ENCODE assay signal across 17 cellular contexts in genomic region chr1:1439550-1440261, GRCh38. TPM values are rescaled to one million over a fixed set of nuclear protein-coding genes. Genes with fewer than 3 reads are reported as not detected.
DNase-seq lines count a peak whose midpoint lies in the region; ATAC-seq, FAIRE-seq and TF ChIP-seq lines count a peak whose summit lies in the region.
"Had no signal": no experiment of that assay in that cellular context is flagged by ENCODE, and none has a peak within 500 bp of the region (broad histone marks: within the 10 kb centered on the region; RNA-seq: fewer than 3 reads in every experiment).

No MANE protein-coding gene starts in this region.

- H2BK15ac ChIP-seq in neuronal stem cell (ENCODE audit: low read length), result peak overlapping the region; percentile 96

- no peak overlapping the region for H3K14ac ChIP-seq in neuronal stem cell (ENCODE audit: low read length)

- no peaks in the 10 kb centered on the region for H3K9me3 ChIP-seq in K562 (replicated peaks; ENCODE audit: control insufficient read depth, insufficient read depth, low read depth, low read length)
- H3K9me3 ChIP-seq in neuronal stem cell (replicated peaks in 1 of 2; ENCODE audit: control insufficient read depth in 2 of 2, insufficient read depth in 1 of 2, low read depth in 1 of 2, low read length in 2 of 2), result no peaks in the 10 kb centered on the region
- H3K9me3 ChIP-seq: Caco-2 had no signal

- no peak overlapping the region for H3K4ac ChIP-seq in neuronal stem cell (ENCODE audit: low read length)

- H3K18ac ChIP-seq in neuronal stem cell (ENCODE audit: low read length), result no peak overlapping the region

- intact Hi-C loops in K562 (cut with micrococcal nuclease), result loop anchor here (2.0 kb wide), 1 partner anchor 33 kb away; the partner anchor contains the start of gene MRPL20

- no peaks in the 10 kb centered on the region for H4K20me1 ChIP-seq in K562 (replicated peaks; ENCODE audit: control insufficient read depth, insufficient read depth, low read length)

- no peak for TF ChIP-seq RAD21 in K562 (CRISPR knock-in tag; conservative IDR thresholded peaks at IDR 0.05 in 1 of 2, IDR thresholded peaks at IDR 0.05 in 1 of 2)

- FAIRE-seq in D721Med (lab: Jason Lieb, UNC) (no peak), K562 (lab: Jason Lieb, UNC) (no peak)

- no peak for ATAC-seq in K562
- no peak for ATAC-seq in GM19023 (IDR thresholded peaks at IDR 0.05; ENCODE audit: unreplicated experiment)

- no peak overlapping the region for H2BK12ac ChIP-seq in neuronal stem cell (ENCODE audit: low read length)

- H2BK5ac ChIP-seq in neuronal stem cell (ENCODE audit: low read length), result peak overlapping the region; percentile 3

- peak overlapping the region; percentile 96 for H2AK5ac ChIP-seq in neuronal stem cell (ENCODE audit: low read depth, low read length)

- no peak for TF ChIP-seq POLR2A in K562 (conservative IDR thresholded peaks at IDR 0.05)

- no peak overlapping the region for H4K8ac ChIP-seq in neuronal stem cell (ENCODE audit: low read depth, low read length)

- CTCF ChIA-PET in K562 (lab: Yijun Ruan, JAX; ENCODE audit: low intra/inter-chr PET ratio), result no interaction called here

- no peaks in the 10 kb centered on the region; the same call in 2 of the 3 replicates for H3K79me2 ChIP-seq in K562 (ENCODE audit: control insufficient read depth, insufficient read depth, low read length)

- in situ Hi-C loops in K562 (cut with MboI), result no loop called here

- POLR2A ChIA-PET in K562 (lab: Yijun Ruan, JAX), result interaction anchor here (1.3 kb wide), 1 partner anchor 15 kb away, joined by 3 read pairs; no protein-coding TSS in a partner anchor

- WGBS in K562 (ENCODE audit: insufficient coverage, low coverage, missing lambda C conversion rate), result 94% methylated on average over 28 of the region's 82 CpGs
- no CpG with 5 or more reads among the region's 82 CpGs for WGBS in neuronal stem cell (ENCODE audit: extremely low coverage in 2 of 2, insufficient read length in 2 of 2, insufficient replicate concordance in 1 of 2), 2 donors

- no peaks in the 10 kb centered on the region for H3K27me3 ChIP-seq in K562 (ENCODE audit: control insufficient read depth in 2 of 2, insufficient read depth in 2 of 2, low read length in 2 of 2)
- H3K27me3 ChIP-seq in neuronal stem cell (ENCODE audit: control insufficient read depth in 3 of 3, insufficient read depth in 3 of 3, low read depth in 1 of 3, low read length in 3 of 3), result peaks cover 0 to 19% (median 5%) of the 10 kb centered on the region in 3 experiments

- H2AFZ ChIP-seq in K562 (ENCODE audit: low read depth, low read length), result no peak overlapping the region
- H2AFZ ChIP-seq in neuronal stem cell (ENCODE audit: low read length), result no peak overlapping the region
- H2AFZ ChIP-seq: GM23248 had no signal

- H3K9ac ChIP-seq in K562 (ENCODE audit: insufficient read depth in 1 of 2, low read depth in 2 of 2, low read length in 2 of 2), result peak overlapping the region in 1 of 2 experiments; percentile 84; a peak in 1 of 4 replicates
- H3K9ac ChIP-seq in neuronal stem cell (ENCODE audit: low read depth, low read length, poor library complexity), result peak overlapping the region; percentile 44
- H3K9ac ChIP-seq: GM23248 had no signal

- peak overlapping the region; percentile 69 for H2BK120ac ChIP-seq in neuronal stem cell (ENCODE audit: low read depth, low read length)

- H3K4me2 ChIP-seq in K562 (ENCODE audit: insufficient read depth, low read length), result no peak overlapping the region
- no peak overlapping the region for H3K4me2 ChIP-seq in neuronal stem cell (ENCODE audit: insufficient read depth, low read length, poor library complexity, severe bottlenecking)

- peaks cover 4% of the 10 kb centered on the region for H3K79me1 ChIP-seq in neuronal stem cell (ENCODE audit: low read depth, low read length)

- H3K4me1 ChIP-seq in K562 (replicated peaks in 1 of 2; ENCODE audit: control insufficient read depth in 2 of 2, insufficient read depth in 2 of 2, low read length in 2 of 2) (peaks cover 13 to 85% of the 10 kb centered on the region in 2 experiments), neuronal stem cell (ENCODE audit: control insufficient read depth in 2 of 2, insufficient read depth in 1 of 2, low read depth in 1 of 2, low read length in 2 of 2) (peaks cover 14 to 35% of the 10 kb centered on the region in 2 donors)

- no peak overlapping the region for H3K4me3 ChIP-seq in K562
- no peak overlapping the region for H3K4me3 ChIP-seq in neuronal stem cell (ENCODE audit: low read length in 2 of 2)
- H3K4me3 ChIP-seq: GM23248 had no signal

- no TSS peak for BruUV-seq in K562 (replicated peaks; lab: Mats Ljungman, UMichigan)

- no peak for TF ChIP-seq CTCF in D721Med (IDR thresholded peaks at IDR 0.05; ENCODE audit: insufficient read depth, missing control alignments)
- no peak for TF ChIP-seq CTCF in K562 (IDR thresholded peaks at IDR 0.05 in 2 of 3, conservative IDR thresholded peaks at IDR 0.05 in 1 of 3; ENCODE audit: insufficient read depth in 2 of 3, low read depth in 1 of 3, low read length in 3 of 3)

- DNase-seq in 8988T (peak; percentile 33), D721Med (ENCODE audit: insufficient read length, low spot score) (peak; percentile 2), K562 (ENCODE audit: extremely low read depth in 1 of 4, low spot score in 3 of 4) (no peak), neuronal stem cell (ENCODE audit: low spot score) (no peak), NCI-H345 treated with DMSO at 0.1 percent for 48 hours (lab: John Stamatoyannopoulos, UW; ENCODE audit: unreplicated experiment) (no peak), HUDEP-2 (lab: John Stamatoyannopoulos, UW; ENCODE audit: unreplicated experiment in 76 of 76) (no peak)
- DNase-seq: Caco-2; CD4-positive, CD25-positive, alpha-beta regulatory T cell; DMS53; GM23248; NCI-H1048; NCI-H146; NCI-H2081; NCI-H510A; NCI-H774 had no signal

- TF ChIP-seq EP300 in K562 (IDR thresholded peaks at IDR 0.05; ENCODE audit: low read length), result no peak

- H3K36me3 ChIP-seq in K562 (ENCODE audit: control insufficient read depth, insufficient read depth, low read length) (no peaks in the 10 kb centered on the region), neuronal stem cell (replicated peaks in 1 of 2; ENCODE audit: control insufficient read depth in 2 of 2, insufficient read depth in 2 of 2, low read length in 2 of 2) (no peaks in the 10 kb centered on the region)

- no peak overlapping the region for H3K27ac ChIP-seq in K562 (ENCODE audit: extremely low read depth, low read depth, low read length)
- no peak overlapping the region for H3K27ac ChIP-seq in neuronal stem cell (replicated peaks; ENCODE audit: low read length)
- H3K27ac ChIP-seq: GM23248 had no signal

- peak overlapping the region; percentile 73 for H3K23ac ChIP-seq in neuronal stem cell (ENCODE audit: low read depth, low read length, poor library complexity)

- H3K9me1 ChIP-seq in K562 (ENCODE audit: control insufficient read depth, insufficient read depth, low read length), result no peaks in the 10 kb centered on the region

- no peak overlapping the region for H4K91ac ChIP-seq in neuronal stem cell (ENCODE audit: low read depth, low read length, poor library complexity)

RNA-seq across cellular contexts. Expression of gene VWA1, which starts 4.2 kb away (rescaled TPM):
- 0.76 and 5.5 TPM in 2 replicates for total RNA-seq in K562 (2011; cell fraction: chromatin; rRNA removed; ENCODE audit: low replicate concordance)
- total RNA-seq in K562 (2011; cell fraction: nucleolus; rRNA removed), result 5.1 and 7.2 TPM in 2 replicates
- 1.9 and 3.4 TPM in 2 replicates for total RNA-seq in K562 (2011; cell fraction: nucleoplasm; rRNA removed)
- total RNA-seq in K562 (2014; rRNA removed) (4.0 and 4.6 TPM in 2 replicates), K562 (2014; rRNA removed; fragmentation: Illumina TruSeq; extraction: Trizol) (0.03 and 0.04 TPM in 2 replicates), K562 (2015; rRNA removed; fragmentation: Illumina TruSeq; extraction: Trizol) (0.98 and 1.2 TPM in 2 replicates), K562 (2021) (6.4 and 7.1 TPM in 2 replicates)
- polyA plus RNA-seq in K562 (2011; rRNA removed) (0.85 and 1.6 TPM in 2 replicates), K562 (2014; fragmentation: Illumina TruSeq; extraction: Trizol) (0.16 and 0.84 TPM in 2 replicates), K562 (2014; fragmentation: Nextera tagmentation; extraction: Ambion mirVana) (under 1 TPM; 0.01 to 0.06 TPM), K562 (2014; rRNA removed) (2.6 and 3.0 TPM in 2 replicates)
- 1.3 and 7.5 TPM in 2 replicates for polyA plus RNA-seq in K562 (2011; cell fraction: cytosol; rRNA removed)
- polyA plus RNA-seq in K562 (2011; cell fraction: nucleus; rRNA removed), result 3.0 and 6.5 TPM in 2 replicates
- polyA plus RNA-seq in K562 (2012), result 3.8 and 6.1 TPM in 2 replicates
- polyA minus RNA-seq in K562 (2011; rRNA and poly(A)+ RNA removed), result 0.42 and 0.69 TPM in 2 replicates
- polyA minus RNA-seq in K562 (2011; cell fraction: cytosol; rRNA and poly(A)+ RNA removed), result 2.0 and 2.4 TPM in 2 replicates
- polyA minus RNA-seq in K562 (2011; cell fraction: nucleus; rRNA and poly(A)+ RNA removed), result 2.7 and 4.3 TPM in 2 replicates
- 5.0 TPM for polyA plus RNA-seq in neuronal stem cell (2013, experiment 1 of 2)
- 4.8 TPM for polyA plus RNA-seq in neuronal stem cell (2013, experiment 2 of 2)
- total RNA-seq: CD4-positive, CD25-positive, alpha-beta regulatory T cell had no signal
- polyA plus RNA-seq: CD4-positive, CD25-positive, alpha-beta regulatory T cell had no signal

RNA-seq across cellular contexts. Expression of gene ATAD3C, which starts 9.8 kb away (rescaled TPM):
- 0.21 TPM in 1 of 2 replicates, not detected in the other for total RNA-seq in K562 (2011; cell fraction: chromatin; rRNA removed; ENCODE audit: low replicate concordance)
- under 0.01 and 0.13 TPM in 2 replicates for total RNA-seq in K562 (2011; cell fraction: nucleolus; rRNA removed)
- total RNA-seq in K562 (2011; cell fraction: nucleoplasm; rRNA removed), result 0.07 and 0.23 TPM in 2 replicates
- total RNA-seq in K562 (2014; rRNA removed) (not detected in 2 replicates), K562 (2014; rRNA removed; fragmentation: Illumina TruSeq; extraction: Trizol) (not detected in 2 replicates), K562 (2015; rRNA removed; fragmentation: Illumina TruSeq; extraction: Trizol) (not detected in 2 replicates), K562 (2021) (0.18 and 0.60 TPM in 2 replicates)
- polyA plus RNA-seq in K562 (2011; rRNA removed) (0.03 and 0.04 TPM in 2 replicates), K562 (2014; fragmentation: Illumina TruSeq; extraction: Trizol) (not detected in 2 replicates), K562 (2014; fragmentation: Nextera tagmentation; extraction: Ambion mirVana) (not detected), K562 (2014; rRNA removed) (not detected in 2 replicates)
- 0.09 and 0.16 TPM in 2 replicates for polyA plus RNA-seq in K562 (2011; cell fraction: cytosol; rRNA removed)
- 0.10 and 0.21 TPM in 2 replicates for polyA plus RNA-seq in K562 (2011; cell fraction: nucleus; rRNA removed)
- polyA plus RNA-seq in K562 (2012), result 0.05 and 0.39 TPM in 2 replicates
- not detected in 2 replicates for polyA minus RNA-seq in K562 (2011; rRNA and poly(A)+ RNA removed)
- not detected in 2 replicates for polyA minus RNA-seq in K562 (2011; cell fraction: cytosol; rRNA and poly(A)+ RNA removed)
- 0.11 TPM in 1 of 2 replicates, not detected in the other for polyA minus RNA-seq in K562 (2011; cell fraction: nucleus; rRNA and poly(A)+ RNA removed)
- 0.45 TPM for polyA plus RNA-seq in neuronal stem cell (2013, experiment 1 of 2)
- polyA plus RNA-seq in neuronal stem cell (2013, experiment 2 of 2), result 0.42 TPM
- total RNA-seq: GM23248 had no signal

RNA-seq across cellular contexts. Expression of gene ANKRD65, which starts 18.6 kb away (rescaled TPM):
- total RNA-seq in K562 (2011; cell fraction: chromatin; rRNA removed; ENCODE audit: low replicate concordance), result not detected in 2 replicates
- total RNA-seq in K562 (2011; cell fraction: nucleolus; rRNA removed), result not detected in 2 replicates
- total RNA-seq in K562 (2011; cell fraction: nucleoplasm; rRNA removed), result 0.37 TPM in 1 of 2 replicates, not detected in the other
- total RNA-seq in K562 (2014; rRNA removed) (not detected in 2 replicates), K562 (2014; rRNA removed; fragmentation: Illumina TruSeq; extraction: Trizol) (not detected in 2 replicates), K562 (2015; rRNA removed; fragmentation: Illumina TruSeq; extraction: Trizol) (not detected in 2 replicates), K562 (2021) (not detected in 2 replicates)
- polyA plus RNA-seq in K562 (2011; rRNA removed) (not detected in 2 replicates), K562 (2014; fragmentation: Illumina TruSeq; extraction: Trizol) (not detected in 2 replicates), K562 (2014; fragmentation: Nextera tagmentation; extraction: Ambion mirVana) (not detected), K562 (2014; rRNA removed) (not detected in 2 replicates)
- polyA plus RNA-seq in K562 (2011; cell fraction: cytosol; rRNA removed), result not detected in 2 replicates
- polyA plus RNA-seq in K562 (2011; cell fraction: nucleus; rRNA removed), result not detected in 2 replicates
- polyA plus RNA-seq in K562 (2012), result 0.11 TPM in 1 of 2 replicates, not detected in the other
- polyA minus RNA-seq in K562 (2011; rRNA and poly(A)+ RNA removed), result not detected in 2 replicates
- polyA minus RNA-seq in K562 (2011; cell fraction: cytosol; rRNA and poly(A)+ RNA removed), result not detected in 2 replicates
- polyA minus RNA-seq in K562 (2011; cell fraction: nucleus; rRNA and poly(A)+ RNA removed), result not detected in 2 replicates
- 2.0 TPM for polyA plus RNA-seq in neuronal stem cell (2013, experiment 1 of 2)
- polyA plus RNA-seq in neuronal stem cell (2013, experiment 2 of 2), result 2.0 TPM
- total RNA-seq: CD4-positive, CD25-positive, alpha-beta regulatory T cell; SK-MEL-5 had no signal

RNA-seq across cellular contexts. Expression of gene ATAD3B, which starts 31.9 kb away (rescaled TPM):
- 197 and 522 TPM in 2 replicates for total RNA-seq in K562 (2011; cell fraction: chromatin; rRNA removed; ENCODE audit: low replicate concordance)
- 417 and 489 TPM in 2 replicates for total RNA-seq in K562 (2011; cell fraction: nucleolus; rRNA removed)
- 246 and 263 TPM in 2 replicates for total RNA-seq in K562 (2011; cell fraction: nucleoplasm; rRNA removed)
- 106 and 126 TPM in 2 replicates for total RNA-seq in K562 (2014; rRNA removed)
- 10.3 and 15.6 TPM in 2 replicates for total RNA-seq in K562 (2014; rRNA removed; fragmentation: Illumina TruSeq; extraction: Trizol)
- 43.2 and 45.2 TPM in 2 replicates for total RNA-seq in K562 (2015; rRNA removed; fragmentation: Illumina TruSeq; extraction: Trizol)
- 92.0 and 93.4 TPM in 2 replicates for total RNA-seq in K562 (2021)
- 27.7 and 27.9 TPM in 2 replicates for polyA plus RNA-seq in K562 (2011; rRNA removed)
- polyA plus RNA-seq in K562 (2011; cell fraction: cytosol; rRNA removed), result 18.3 and 42.9 TPM in 2 replicates
- polyA plus RNA-seq in K562 (2011; cell fraction: nucleus; rRNA removed), result 168 and 341 TPM in 2 replicates
- polyA plus RNA-seq in K562 (2012), result 31.9 and 52.8 TPM in 2 replicates
- 18.9 and 42.2 TPM in 2 replicates for polyA plus RNA-seq in K562 (2014; fragmentation: Illumina TruSeq; extraction: Trizol)
- polyA plus RNA-seq in K562 (2014; fragmentation: Nextera tagmentation; extraction: Ambion mirVana), result under 1 TPM; 0.07 to 0.77 TPM
- 113 and 117 TPM in 2 replicates for polyA plus RNA-seq in K562 (2014; rRNA removed)
- 6.7 and 14.8 TPM in 2 replicates for polyA minus RNA-seq in K562 (2011; rRNA and poly(A)+ RNA removed)
- polyA minus RNA-seq in K562 (2011; cell fraction: cytosol; rRNA and poly(A)+ RNA removed), result 23.6 and 41.7 TPM in 2 replicates
- 44.3 and 53.4 TPM in 2 replicates for polyA minus RNA-seq in K562 (2011; cell fraction: nucleus; rRNA and poly(A)+ RNA removed)
- 8.4 TPM for polyA plus RNA-seq in neuronal stem cell (2013, experiment 1 of 2)
- polyA plus RNA-seq in neuronal stem cell (2013, experiment 2 of 2), result 8.2 TPM

RNA-seq across cellular contexts. Expression of gene MRPL20, which starts 32.6 kb away (rescaled TPM):
- 98.1 and 170 TPM in 2 replicates for total RNA-seq in K562 (2011; cell fraction: chromatin; rRNA removed; ENCODE audit: low replicate concordance)
- total RNA-seq in K562 (2011; cell fraction: nucleolus; rRNA removed), result 136 and 139 TPM in 2 replicates
- total RNA-seq in K562 (2011; cell fraction: nucleoplasm; rRNA removed), result 122 and 137 TPM in 2 replicates
- total RNA-seq in K562 (2014; rRNA removed), result 352 and 355 TPM in 2 replicates
- 208 and 222 TPM in 2 replicates for total RNA-seq in K562 (2014; rRNA removed; fragmentation: Illumina TruSeq; extraction: Trizol)
- total RNA-seq in K562 (2015; rRNA removed; fragmentation: Illumina TruSeq; extraction: Trizol), result 205 and 216 TPM in 2 replicates
- total RNA-seq in K562 (2021), result 224 and 229 TPM in 2 replicates
- polyA plus RNA-seq in K562 (2011; rRNA removed), result 144 and 187 TPM in 2 replicates
- polyA plus RNA-seq in K562 (2011; cell fraction: cytosol; rRNA removed), result 164 and 188 TPM in 2 replicates
- 104 and 152 TPM in 2 replicates for polyA plus RNA-seq in K562 (2011; cell fraction: nucleus; rRNA removed)
- polyA plus RNA-seq in K562 (2012), result 195 and 375 TPM in 2 replicates
- 180 and 264 TPM in 2 replicates for polyA plus RNA-seq in K562 (2014; fragmentation: Illumina TruSeq; extraction: Trizol)
- 100 to 1,000 TPM; 570 to 671 TPM for polyA plus RNA-seq in K562 (2014; fragmentation: Nextera tagmentation; extraction: Ambion mirVana)
- 420 and 491 TPM in 2 replicates for polyA plus RNA-seq in K562 (2014; rRNA removed)
- 121 and 163 TPM in 2 replicates for polyA minus RNA-seq in K562 (2011; rRNA and poly(A)+ RNA removed)
- 99.9 and 107 TPM in 2 replicates for polyA minus RNA-seq in K562 (2011; cell fraction: cytosol; rRNA and poly(A)+ RNA removed)
- 44.2 and 57.5 TPM in 2 replicates for polyA minus RNA-seq in K562 (2011; cell fraction: nucleus; rRNA and poly(A)+ RNA removed)
- polyA plus RNA-seq in neuronal stem cell (2013, experiment 1 of 2), result 132 TPM
- polyA plus RNA-seq in neuronal stem cell (2013, experiment 2 of 2), result 135 TPM

Comparison
In these comparisons a context has a peak if more than half of its experiments do, and no peak if none do; other contexts are left out.
1. DNase-seq: peak in 8988T (single experiment) and D721Med (single experiment); none in K562 (0 of 4), neuronal stem cell (single experiment), NCI-H345 treated with DMSO at 0.1 percent for 48 hours (single experiment) and HUDEP-2 (0 of 76).